ENCODE assay signal across 11 cellular contexts in genomic region chr21:32712043-32712442, GRCh38. TPM values are rescaled to one million over a fixed set of nuclear protein-coding genes. Genes with fewer than 3 reads are reported as not detected.
DNase-seq lines count a peak whose midpoint lies in the region; ATAC-seq and FAIRE-seq lines count a peak whose summit lies in the region.
"Had no signal": no experiment of that assay in that cellular context is flagged by ENCODE, and none has a peak within 500 bp of the region (broad histone marks: within the 10 kb centered on the region; RNA-seq: fewer than 3 reads in every experiment).

No MANE protein-coding gene starts in this region.

- peaks cover 3% of the 10 kb centered on the region for H3K9me3 Mint-ChIP-seq in activated naive CD4-positive, alpha-beta T cell treated with anti-CD3 and anti-CD28 coated beads for 36 hours

- H3K27ac Mint-ChIP-seq in activated naive CD4-positive, alpha-beta T cell treated with anti-CD3 and anti-CD28 coated beads for 36 hours, result no peak overlapping the region

- H3K27me3 ChIP-seq in small intestine (ENCODE audit: control insufficient read depth in 2 of 2, insufficient read depth in 2 of 2, low read length in 2 of 2) (no peaks in the 10 kb centered on the region), GM23248 (replicated peaks; ENCODE audit: insufficient read depth) (no peaks in the 10 kb centered on the region)

- no peaks in the 10 kb centered on the region for H3F3A ChIP-seq in GM23248 (ENCODE audit: insufficient read depth)

- in situ Hi-C loops in GM23248 (cut with MboI), result no loop called here

- H3K4me2 ChIP-seq in GM23248 (ENCODE audit: unreplicated experiment), result no peak overlapping the region

- no peaks in the 10 kb centered on the region for H3K4me1 ChIP-seq in small intestine (ENCODE audit: control insufficient read depth in 2 of 2, insufficient read depth in 1 of 2, low read depth in 1 of 2, low read length in 1 of 2)
- H3K4me1 ChIP-seq in GM23248 (ENCODE audit: insufficient read depth), result no peaks in the 10 kb centered on the region

- no peak overlapping the region for H3K4me3 ChIP-seq in small intestine (ENCODE audit: low read depth in 1 of 2, low read length in 2 of 2)
- no peak overlapping the region for H3K4me3 ChIP-seq in GM23248

- H3K4me3 Mint-ChIP-seq in activated naive CD4-positive, alpha-beta T cell treated with anti-CD3 and anti-CD28 coated beads for 36 hours, result no peak overlapping the region

- no peaks in the 10 kb centered on the region for H4K20me1 ChIP-seq in GM23248 (ENCODE audit: insufficient read depth)

- H3K4me1 Mint-ChIP-seq in activated naive CD4-positive, alpha-beta T cell treated with anti-CD3 and anti-CD28 coated beads for 36 hours (ENCODE audit: low read depth), result peaks cover 23% of the 10 kb centered on the region

- H2AFZ ChIP-seq in GM23248, result no peak overlapping the region

- no peak for FAIRE-seq in small intestine (lab: Jason Lieb, UNC)
- FAIRE-seq: endometrium had no signal

- no peaks in the 10 kb centered on the region for H3K27me3 Mint-ChIP-seq in activated naive CD4-positive, alpha-beta T cell treated with anti-CD3 and anti-CD28 coated beads for 36 hours (ENCODE audit: low read depth)

- H3K9me2 ChIP-seq in GM23248 (ENCODE audit: insufficient read depth), result no peaks in the 10 kb centered on the region

- H3K79me2 ChIP-seq in GM23248 (ENCODE audit: insufficient read depth), result peaks cover 43% of the 10 kb centered on the region

- H3K36me3 ChIP-seq in small intestine (ENCODE audit: control insufficient read depth in 2 of 2, insufficient read depth in 2 of 2, low read length in 2 of 2), result peaks cover 0 to 2% of the 10 kb centered on the region in 2 donors
- no peaks in the 10 kb centered on the region for H3K36me3 ChIP-seq in GM23248 (ENCODE audit: low read depth)

- no peak overlapping the region for H3K9ac ChIP-seq in GM23248

- peak; percentile 98 for ATAC-seq in HG02759 (IDR thresholded peaks at IDR 0.05; ENCODE audit: unreplicated experiment)

- DNase-seq in activated naive CD4-positive, alpha-beta T cell treated with anti-CD3 and anti-CD28 coated beads for 36 hours, result peak; percentile 21
- no peak for DNase-seq in activated naive CD4-positive, alpha-beta T cell (lab: John Stamatoyannopoulos, UW)
- DNase-seq in NAMALWA (ENCODE audit: low spot score), result peak; percentile 92
- peak; percentile 37 for DNase-seq in small intestine
- no peak for DNase-seq in KG1 (lab: John Stamatoyannopoulos, UW)
- DNase-seq in GM23248, result no peak
- no peak for DNase-seq in NCI-H187 treated with DMSO at 0.1 percent for 48 hours (lab: John Stamatoyannopoulos, UW)
- DNase-seq: stimulated activated CD8-positive, alpha-beta memory T cell treated with anti-CD3 and anti-CD28 coated beads, Interleukin-4, amount 100 ng/mL, for 48 hours; WERI-Rb-1 had no signal

- peaks cover 5% of the 10 kb centered on the region for H3K36me3 Mint-ChIP-seq in activated naive CD4-positive, alpha-beta T cell treated with anti-CD3 and anti-CD28 coated beads for 36 hours (ENCODE audit: low read depth)

- H3K9me3 ChIP-seq in small intestine (ENCODE audit: control insufficient read depth, low read depth) (no peaks in the 10 kb centered on the region), GM23248 (ENCODE audit: low read depth) (no peaks in the 10 kb centered on the region)

- H3K27ac ChIP-seq in small intestine (ENCODE audit: low read depth in 1 of 2, low read length in 1 of 2) (no peak overlapping the region), GM23248 (no peak overlapping the region)
- H3K27ac ChIP-seq: WERI-Rb-1 had no signal

- CTCF ChIA-PET in activated naive CD4-positive, alpha-beta T cell treated with anti-CD3 and anti-CD28 coated beads for 36 hours (lab: Charles Lee), result interaction anchor here (0.5 to 0.6 kb wide), 2 partner anchors 459 to 485 kb away, joined by 3 read pairs; no protein-coding TSS in a partner anchor

- intact Hi-C loops in activated naive CD4-positive, alpha-beta T cell treated with anti-CD3 and anti-CD28 coated beads for 36 hours (cut with micrococcal nuclease), result no loop called here

RNA-seq across cellular contexts. Expression of gene SYNJ1, which starts 15.8 kb away (rescaled TPM):
- 10 to 100 TPM in 1 of 2 experiments, 1 to 10 TPM in 1; 7.4 to 10.9 TPM for total RNA-seq in activated naive CD4-positive, alpha-beta T cell treated with anti-CD3 and anti-CD28 coated beads for 36 hours
- polyA plus RNA-seq in small intestine, result 1 to 10 TPM; 4.6 to 7.8 (median 5.4) TPM
- 4.6 and 9.4 TPM in 2 replicates for total RNA-seq in GM23248 (2014; rRNA removed; shearing (Covaris generic))
- polyA plus RNA-seq in GM23248 (2016; fragmentation: Nextera tagmentation; extraction: Ambion mirVana), result 5.0 TPM in 2 replicates

RNA-seq across cellular contexts. Expression of gene PAXBP1, which starts 59.5 kb away (rescaled TPM):
- 10 to 100 TPM; 44.5 to 44.8 TPM for total RNA-seq in activated naive CD4-positive, alpha-beta T cell treated with anti-CD3 and anti-CD28 coated beads for 36 hours
- polyA plus RNA-seq in small intestine (10 to 100 TPM; 19.0 to 38.2 (median 28.1) TPM), GM23248 (2016; fragmentation: Nextera tagmentation; extraction: Ambion mirVana) (6.3 and 7.4 TPM in 2 replicates)
- total RNA-seq in GM23248 (2014; rRNA removed; shearing (Covaris generic)), result 14.7 and 16.2 TPM in 2 replicates

Comparison
In these comparisons a context has a peak if more than half of its experiments do, and no peak if none do; other contexts are left out.
1. DNase-seq: peak in activated naive CD4-positive, alpha-beta T cell treated with anti-CD3 and anti-CD28 coated beads for 36 hours (single experiment), NAMALWA (single experiment) and small intestine (single experiment); none in activated naive CD4-positive, alpha-beta T cell (0 of 4), KG1 (single experiment), GM23248 (single experiment) and NCI-H187 treated with DMSO at 0.1 percent for 48 hours (single experiment).